20 cellular contexts compared by ENCODE assay signal in the genomic region with DNA sequence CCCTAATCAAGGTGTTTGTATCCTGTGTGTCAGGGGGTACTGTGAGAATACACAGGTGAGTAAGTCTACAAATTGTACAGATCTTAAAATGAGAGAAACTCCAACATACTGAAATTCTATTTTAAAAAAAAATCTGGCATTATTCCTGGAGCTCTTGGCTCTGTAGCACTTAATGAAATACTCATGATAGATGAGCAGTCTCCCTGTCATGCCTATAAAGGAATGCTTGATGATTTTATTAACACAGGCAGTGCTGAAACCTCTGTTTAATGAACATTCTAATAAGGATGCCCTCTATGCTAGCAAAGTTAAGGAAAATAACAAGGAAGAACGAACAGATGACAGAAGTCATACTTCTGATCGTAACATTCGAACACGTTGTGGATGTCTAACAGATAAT.
DNase-seq lines count a peak whose midpoint lies in the region; FAIRE-seq and TF ChIP-seq lines count a peak whose summit lies in the region.
"Had no signal": no experiment of that assay in that cellular context is flagged by ENCODE, and none has a peak within 500 bp of the region (broad histone marks: within the 10 kb centered on the region; RNA-seq: fewer than 3 reads in every experiment).

No MANE protein-coding gene starts in this region.

- H3K4me3 Mint-ChIP-seq in astrocyte (ENCODE audit: unreplicated experiment): no peak overlapping the region
- H3K4me3 Mint-ChIP-seq: CD4-positive, alpha-beta T cell had no signal

- H3K36me3 Mint-ChIP-seq in astrocyte (ENCODE audit: low read depth, unreplicated experiment): no peaks in the 10 kb centered on the region

- peak; percentile 9 for DNase-seq in AG10803 (ENCODE audit: low read depth)
- peak; percentile 11 for DNase-seq in GM03348 (ENCODE audit: low spot score)
- DNase-seq in astrocyte (ENCODE audit: low read depth): no peak
- peak; percentile 39 for DNase-seq in fibroblast of the aortic adventitia (ENCODE audit: low read depth)
- DNase-seq in cerebellum (ENCODE audit: low spot score): no peak
- no peak for DNase-seq in activated CD4-positive, alpha-beta T cell treated with anti-CD3 and anti-CD28 coated beads for 48 hours
- DNase-seq in NCI-H2171 treated with DMSO at 0.1 percent for 48 hours (lab: John Stamatoyannopoulos, UW): no peak
- DNase-seq in activated naive CD4-positive, alpha-beta T cell treated with Interleukin-2 at 50 U/mL for 16 hours: no peak
- DNase-seq: AML-193; Caco-2; CD4-positive, alpha-beta T cell; DMS153; DMS79; GF-D8; HCEC 1CT had no signal

- no peaks in the 10 kb centered on the region for H4K20me1 ChIP-seq in astrocyte (ENCODE audit: insufficient read depth, low read length)

- no peaks in the 10 kb centered on the region for H3K36me3 ChIP-seq in astrocyte (ENCODE audit: insufficient read depth, low read length)

- TF ChIP-seq CTCF in AG10803 (conservative IDR thresholded peaks at IDR 0.05; ENCODE audit: low read length) (no peak), astrocyte (IDR thresholded peaks at IDR 0.05; ENCODE audit: insufficient read depth, low read depth, low read length) (no peak), fibroblast of the aortic adventitia (IDR thresholded peaks at IDR 0.05; ENCODE audit: insufficient read depth, low read length) (no peak)

- H3K9ac ChIP-seq in astrocyte (ENCODE audit: low read length): no peak overlapping the region

- no peaks in the 10 kb centered on the region for H3K79me2 ChIP-seq in astrocyte (ENCODE audit: insufficient read depth, low read length)

- H3K27me3 Mint-ChIP-seq in astrocyte (ENCODE audit: low read depth, unreplicated experiment): no peaks in the 10 kb centered on the region
- H3K27me3 Mint-ChIP-seq: CD4-positive, alpha-beta T cell had no signal

- H3K4me3 ChIP-seq in AG10803 (ENCODE audit: low read length): no peak overlapping the region
- no peak overlapping the region for H3K4me3 ChIP-seq in astrocyte (ENCODE audit: insufficient read depth, low read depth, low read length)
- H3K4me3 ChIP-seq in fibroblast of the aortic adventitia (ENCODE audit: low read depth, low read length): no peak overlapping the region
- H3K4me3 ChIP-seq: K562 had no signal

- no peaks in the 10 kb centered on the region for H3K4me1 ChIP-seq in astrocyte (ENCODE audit: insufficient read depth, low read length)
- H3K4me1 ChIP-seq: Caco-2 had no signal

- no peak overlapping the region for H3K27ac Mint-ChIP-seq in astrocyte (ENCODE audit: unreplicated experiment)
- H3K27ac Mint-ChIP-seq: CD4-positive, alpha-beta T cell had no signal

- H3K27ac ChIP-seq in astrocyte (ENCODE audit: low read depth, low read length): no peak overlapping the region
- H3K27ac ChIP-seq: C4-2B had no signal

- FAIRE-seq in astrocyte (lab: Jason Lieb, UNC): peak; percentile 17
- FAIRE-seq: GM12891, GM19239, H54, K562 had no signal

- no peaks in the 10 kb centered on the region for H3K4me1 Mint-ChIP-seq in astrocyte (ENCODE audit: low read depth, unreplicated experiment)

- H2AFZ ChIP-seq in astrocyte (ENCODE audit: low read depth, low read length): no peak overlapping the region

- no peaks in the 10 kb centered on the region for H3K9me3 Mint-ChIP-seq in astrocyte (ENCODE audit: unreplicated experiment)
- H3K9me3 Mint-ChIP-seq: CD4-positive, alpha-beta T cell had no signal

- no peaks in the 10 kb centered on the region for H3K9me3 ChIP-seq in astrocyte (ENCODE audit: insufficient read depth, low read depth, low read length)
- H3K9me3 ChIP-seq: Caco-2 had no signal

- no peaks in the 10 kb centered on the region for H3K27me3 ChIP-seq in astrocyte (ENCODE audit: insufficient read depth, low read length)

- no peak overlapping the region for H3K4me2 ChIP-seq in astrocyte (ENCODE audit: low read length)

Comparison
In these comparisons a context has a peak if more than half of its experiments do, and no peak if none do; other contexts are left out.
1. DNase-seq: peak in AG10803 (single experiment), GM03348 (single experiment) and fibroblast of the aortic adventitia (single experiment); none in astrocyte (single experiment), cerebellum (single experiment), activated CD4-positive, alpha-beta T cell treated with anti-CD3 and anti-CD28 coated beads for 48 hours (single experiment), NCI-H2171 treated with DMSO at 0.1 percent for 48 hours (single experiment) and activated naive CD4-positive, alpha-beta T cell treated with Interleukin-2 at 50 U/mL for 16 hours (single experiment).